Comparison of ENCODE assay signal across 23 cellular contexts in genomic region chrX:70527053-70527452, GRCh38.
DNase-seq lines count a peak whose midpoint lies in the region; ATAC-seq, FAIRE-seq and TF ChIP-seq lines count a peak whose summit lies in the region.
"Had no signal": no experiment of that assay in that cellular context is flagged by ENCODE, and none has a peak within 500 bp of the region (broad histone marks: within the 10 kb centered on the region; RNA-seq: fewer than 3 reads in every experiment).

No MANE protein-coding gene starts in this region.

- H3K4me1 ChIP-seq in A549: peaks cover 29% of the 10 kb centered on the region
- H3K4me1 ChIP-seq in Peyer's patch: no peaks in the 10 kb centered on the region
- peaks cover 8% of the 10 kb centered on the region for H3K4me1 ChIP-seq in PC-3 (ENCODE audit: insufficient read depth, low read length)

- H3K9ac ChIP-seq in PC-3 (ENCODE audit: low read length): no peak overlapping the region

- no peaks in the 10 kb centered on the region for H3F3A ChIP-seq in PC-3 (ENCODE audit: low read length, unreplicated experiment)

- H2AFZ ChIP-seq in PC-3 (ENCODE audit: low read length): no peak overlapping the region

- no peaks in the 10 kb centered on the region for H3K9me2 ChIP-seq in PC-3 (replicated peaks; ENCODE audit: low read length)

- POLR2A ChIA-PET in A549 (lab: Yijun Ruan, JAX) (no interaction called here), PC-3 (lab: Charles Lee; ENCODE audit: unreplicated experiment) (no interaction called here)

- no peaks in the 10 kb centered on the region for H3K79me2 ChIP-seq in PC-3 (ENCODE audit: low read length)

- no peak for TF ChIP-seq EP300 in A549 (IDR thresholded peaks at IDR 0.05)

- CTCF ChIA-PET in A549 (lab: Yijun Ruan, JAX): no interaction called here
- CTCF ChIA-PET in PC-3 (lab: Charles Lee): no interaction called here

- TF ChIP-seq RAD21 in A549 (conservative IDR thresholded peaks at IDR 0.05 in 1 of 2, IDR thresholded peaks at IDR 0.05 in 1 of 2): no peak

- no TSS peak for BruUV-seq in PC-3 (replicated peaks; lab: Mats Ljungman, UMichigan)

- H3K27me3 ChIP-seq in Peyer's patch (no peaks in the 10 kb centered on the region), PC-3 (ENCODE audit: low read length) (no peaks in the 10 kb centered on the region)

- H3K4me2 ChIP-seq in A549: peak overlapping the region; percentile 56
- H3K4me2 ChIP-seq in PC-3 (ENCODE audit: low read length): no peak overlapping the region

- H3K9me3 ChIP-seq in A549 (no peaks in the 10 kb centered on the region), Peyer's patch (no peaks in the 10 kb centered on the region), PC-3 (ENCODE audit: low read length) (no peaks in the 10 kb centered on the region)

- FAIRE-seq in A549 (lab: Jason Lieb, UNC): no peak

- TF ChIP-seq POLR2A in A549 (IDR thresholded peaks at IDR 0.05; ENCODE audit: low read length): no peak
- TF ChIP-seq POLR2A in Peyer's patch (IDR thresholded peaks at IDR 0.05): no peak

- H3K27ac ChIP-seq in A549 (peak overlapping the region in 1 of 2 experiments; percentile 55; a peak in 3 of 6 replicates), VCaP (peak overlapping the region; percentile 76), Peyer's patch (no peak overlapping the region), PC-3 (ENCODE audit: low read length) (no peak overlapping the region)

- DNase-seq in A549 (ENCODE audit: low read depth in 1 of 2, low spot score in 1 of 2) (peak in 1 of 2 experiments; percentile 21), DMS53 (lab: John Stamatoyannopoulos, UW) (peak; percentile 47), Peyer's patch (no peak), activated gamma-delta T cell (lab: John Stamatoyannopoulos, UW) (no peak), PC-3 (no peak)
- DNase-seq in activated CD4-positive, alpha-beta T cell treated with anti-CD3 and anti-CD28 coated beads, Interleukin-2, amount 50 U/mL, for 4 hours: no peak
- DNase-seq: CD4-positive, alpha-beta memory T cell; DMS153; GDM1; GOT3; HCEC 1CT; MV-4-11; NCI-H1105 treated with DMSO at 0.1 percent for 48 hours; NCI-H2029 treated with DMSO at 0.1 percent for 48 hours; NCI-H2171; NCI-H345; NCI-H524; NCI-H774; OCI-M1; RPMI8226; SHP77 had no signal

- ATAC-seq in A549 (peak in 1 of 2 experiments; percentile 58; a peak in 3 of 6 replicates), HG03378 (IDR thresholded peaks at IDR 0.05; ENCODE audit: unreplicated experiment) (peak; percentile 47), PC-3 (no peak)

- H4K20me1 ChIP-seq in PC-3 (ENCODE audit: low read length): no peaks in the 10 kb centered on the region

- H3K36me3 ChIP-seq in Peyer's patch (no peaks in the 10 kb centered on the region), PC-3 (ENCODE audit: low read depth, low read length) (no peaks in the 10 kb centered on the region)

- intact Hi-C loops in PC-3 (cut with micrococcal nuclease): loop anchor here (2.0 kb wide), 1 partner anchor 26 kb away; no protein-coding TSS in a partner anchor

- TF ChIP-seq CTCF in A549 (IDR thresholded peaks at IDR 0.05): no peak
- no peak for TF ChIP-seq CTCF in VCaP (conservative IDR thresholded peaks at IDR 0.05)
- no peak for TF ChIP-seq CTCF in Peyer's patch (IDR thresholded peaks at IDR 0.05)
- TF ChIP-seq CTCF in PC-3 (conservative IDR thresholded peaks at IDR 0.05; ENCODE audit: low read depth, low read length): no peak

- H3K4me3 ChIP-seq in A549 (no peak overlapping the region), Peyer's patch (no peak overlapping the region), PC-3 (ENCODE audit: low read length) (no peak overlapping the region)

TF ChIP-seq in A549, 52 proteins besides CTCF, POLR2A, EP300 and RAD21:
- TF ChIP-seq SMC3 (IDR thresholded peaks at IDR 0.05) (no peak), MYC (IDR thresholded peaks at IDR 0.05; ENCODE audit: borderline replicate concordance, low read length) (no peak), RCOR1 (IDR thresholded peaks at IDR 0.05; ENCODE audit: low read depth, low read length) (no peak), FOXS1 (CRISPR knock-in tag; IDR thresholded peaks at IDR 0.05) (no peak), JUNB (IDR thresholded peaks at IDR 0.05) (no peak), HOXB13 (CRISPR knock-in tag; IDR thresholded peaks at IDR 0.05; ENCODE audit: low read depth) (no peak), HEYL (CRISPR knock-in tag; IDR thresholded peaks at IDR 0.05) (no peak), RARB (CRISPR knock-in tag; IDR thresholded peaks at IDR 0.05) (no peak), ZNF302 (CRISPR knock-in tag; IDR thresholded peaks at IDR 0.05) (no peak), KDM5A (IDR thresholded peaks at IDR 0.05) (no peak), CHD4 (IDR thresholded peaks at IDR 0.05; ENCODE audit: borderline replicate concordance) (no peak), HMGXB4 (CRISPR knock-in tag; IDR thresholded peaks at IDR 0.05; ENCODE audit: borderline replicate concordance) (no peak), NFE2L2 (conservative IDR thresholded peaks at IDR 0.05; ENCODE audit: low read length) (no peak)
